In genomic region chr22:44362249-44363040, GRCh38 we compare ENCODE assay signal across 13 cellular contexts. TPM values are rescaled to one million over a fixed set of nuclear protein-coding genes. Genes with fewer than 3 reads are reported as not detected.
DNase-seq lines count a peak whose midpoint lies in the region; ATAC-seq and TF ChIP-seq lines count a peak whose summit lies in the region.
"Had no signal": no experiment of that assay in that cellular context is flagged by ENCODE, and none has a peak within 500 bp of the region (broad histone marks: within the 10 kb centered on the region; RNA-seq: fewer than 3 reads in every experiment).

No MANE protein-coding gene starts in this region.

- intact Hi-C loops in Right ventricle myocardium inferior (cut with DNase I) = loop anchor here (10.0 kb wide), 1 partner anchor 368 kb away; no protein-coding TSS in a partner anchor
- intact Hi-C loops in cardiac septum (cut with DNase I) = no loop called here
- intact Hi-C loops in vagina (cut with DNase I) = no loop called here

- H3K9me3 ChIP-seq in muscle layer of duodenum (ENCODE audit: control insufficient read depth in 1 of 2, low read length in 2 of 2) (no peaks in the 10 kb centered on the region), vagina (no peaks in the 10 kb centered on the region)

- no peak for TF ChIP-seq CTCF in vagina (IDR thresholded peaks at IDR 0.05)

- H3K27me3 Mint-ChIP-seq in activated CD4-positive, alpha-beta T cell treated with anti-CD3 and anti-CD28 coated beads, Interleukin-2, amount 10 ng/mL, durations not matched to agents 7 days and 5 days = peaks cover 4% of the 10 kb centered on the region

- TF ChIP-seq POLR2A in vagina (IDR thresholded peaks at IDR 0.05) = no peak

- CTCF ChIA-PET in activated CD4-positive, alpha-beta T cell treated with anti-CD3 and anti-CD28 coated beads, Interleukin-2, amount 10 ng/mL, durations not matched to agents 7 days and 5 days (lab: Charles Lee) = interaction anchor here (1.0 kb wide), 1 partner anchor 164 kb away, joined by 3 read pairs; no protein-coding TSS in a partner anchor

- DNase-seq in Right ventricle myocardium inferior (ENCODE audit: missing footprints) = peak; percentile 25
- DNase-seq in cardiac septum (ENCODE audit: low spot score) = no peak
- DNase-seq in fibroblast of peridontal ligament (ENCODE audit: extremely low read depth) = peak; percentile 18
- DNase-seq in vagina (ENCODE audit: extremely low spot score in 2 of 2) = no peak
- no peak for DNase-seq in ACHN
- no peak for DNase-seq in COLO668 (lab: John Stamatoyannopoulos, UW; ENCODE audit: unreplicated experiment)
- DNase-seq in activated CD4-positive, alpha-beta T cell treated with anti-CD3 and anti-CD28 coated beads, Interleukin-2, amount 10 ng/mL, durations not matched to agents 7 days and 5 days = no peak
- DNase-seq: 8988T; activated CD4-positive, alpha-beta T cell treated with anti-CD3 and anti-CD28 coated beads, Interleukin-2, amount 50 U/mL, for 4 hours; NCI-H1436 treated with DMSO at 0.1 percent for 48 hours; NCI-H524; stimulated activated naive CD4-positive, alpha-beta T cell treated with Interleukin-2 at 50 U/mL for 16 hours had no signal

- H3K4me3 Mint-ChIP-seq in activated CD4-positive, alpha-beta T cell treated with anti-CD3 and anti-CD28 coated beads, Interleukin-2, amount 10 ng/mL, durations not matched to agents 7 days and 5 days = no peak overlapping the region

- H3K27ac ChIP-seq in muscle layer of duodenum (ENCODE audit: low read length) (peak overlapping the region; percentile 61), vagina (peak overlapping the region; percentile 66)

- peaks cover 6 to 39% of the 10 kb centered on the region in 2 donors for H3K4me1 ChIP-seq in muscle layer of duodenum (ENCODE audit: control insufficient read depth in 1 of 2, insufficient read depth in 2 of 2, low read length in 2 of 2)
- peaks cover 57% of the 10 kb centered on the region for H3K4me1 ChIP-seq in vagina

- H3K4me1 Mint-ChIP-seq in activated CD4-positive, alpha-beta T cell treated with anti-CD3 and anti-CD28 coated beads, Interleukin-2, amount 10 ng/mL, durations not matched to agents 7 days and 5 days = no peaks in the 10 kb centered on the region

- H3K9me3 Mint-ChIP-seq in activated CD4-positive, alpha-beta T cell treated with anti-CD3 and anti-CD28 coated beads, Interleukin-2, amount 10 ng/mL, durations not matched to agents 7 days and 5 days = no peaks in the 10 kb centered on the region

- no peaks in the 10 kb centered on the region for H3K36me3 ChIP-seq in muscle layer of duodenum (ENCODE audit: control insufficient read depth in 1 of 2, insufficient read depth in 2 of 2, low read length in 2 of 2)
- H3K36me3 ChIP-seq in vagina = no peaks in the 10 kb centered on the region

- no peak overlapping the region for H3K4me3 ChIP-seq in muscle layer of duodenum (ENCODE audit: low read depth in 1 of 2, low read length in 2 of 2)
- no peak overlapping the region for H3K4me3 ChIP-seq in vagina

- H3K36me3 Mint-ChIP-seq in activated CD4-positive, alpha-beta T cell treated with anti-CD3 and anti-CD28 coated beads, Interleukin-2, amount 10 ng/mL, durations not matched to agents 7 days and 5 days (ENCODE audit: low read depth) = no peaks in the 10 kb centered on the region

- no peak for ATAC-seq in Right ventricle myocardium inferior

- POLR2A ChIA-PET in activated CD4-positive, alpha-beta T cell treated with anti-CD3 and anti-CD28 coated beads, Interleukin-2, amount 10 ng/mL, durations not matched to agents 7 days and 5 days (lab: Charles Lee) = no interaction called here

- H3K27me3 ChIP-seq in muscle layer of duodenum (ENCODE audit: low read depth, low read length) (no peaks in the 10 kb centered on the region), vagina (no peaks in the 10 kb centered on the region)

- H3K27ac Mint-ChIP-seq in activated CD4-positive, alpha-beta T cell treated with anti-CD3 and anti-CD28 coated beads, Interleukin-2, amount 10 ng/mL, durations not matched to agents 7 days and 5 days = no peak overlapping the region

- in situ Hi-C loops in ACHN (cut with HindIII; ENCODE audit: low pct_ligation_motif_present, low pct_unique_long_range_greater_than_20kb, low sequenced_read_pairs) = no loop called here

RNA-seq across cellular contexts. Expression of gene SHISAL1, which starts 49.7 kb away (rescaled TPM):
- total RNA-seq in Right ventricle myocardium inferior (1.5 TPM), cardiac septum (0.70 TPM), vagina (7.6 TPM)
- total RNA-seq in activated CD4-positive, alpha-beta T cell treated with anti-CD3 and anti-CD28 coated beads, Interleukin-2, amount 10 ng/mL, durations not matched to agents 7 days and 5 days = not detected

Comparison
In these comparisons a context has a peak if more than half of its experiments do, and no peak if none do; other contexts are left out.
1. DNase-seq: peak in Right ventricle myocardium inferior (single experiment) and fibroblast of peridontal ligament (single experiment); none in cardiac septum (single experiment), vagina (0 of 2), ACHN (single experiment), COLO668 (single experiment) and activated CD4-positive, alpha-beta T cell treated with anti-CD3 and anti-CD28 coated beads, Interleukin-2, amount 10 ng/mL, durations not matched to agents 7 days and 5 days (single experiment).